31 cellular contexts compared by ENCODE assay signal in genomic region chr2:128538401-128538800, GRCh38.
DNase-seq lines count a peak whose midpoint lies in the region; ATAC-seq and TF ChIP-seq lines count a peak whose summit lies in the region.
"Had no signal": no experiment of that assay in that cellular context is flagged by ENCODE, and none has a peak within 500 bp of the region (broad histone marks: within the 10 kb centered on the region; RNA-seq: fewer than 3 reads in every experiment).

No MANE protein-coding gene starts in this region.

- H2BK120ac ChIP-seq in IMR-90 (ENCODE audit: low read depth, low read length) = peak overlapping the region; percentile 96

- CTCF ChIA-PET in IMR-90 (lab: Yijun Ruan, JAX) = interaction anchor here (1.4 kb wide), 1 partner anchor 25 kb away, joined by 3 read pairs; no protein-coding TSS in a partner anchor

- no peak overlapping the region for H2AFZ ChIP-seq in ACC112 (ENCODE audit: low read length, unreplicated experiment)
- H2AFZ ChIP-seq in IMR-90 (replicated peaks; ENCODE audit: low read length, poor library complexity) = peak overlapping the region; percentile 85

- peak overlapping the region; percentile 97 for H4K5ac ChIP-seq in IMR-90 (ENCODE audit: low read depth, low read length)

- H3K27ac ChIP-seq in ACC112 (ENCODE audit: low read depth, low read length) (peak overlapping the region; percentile 94; the same call in 1 of the 2 replicates), IMR-90 (ENCODE audit: insufficient read depth, low read length) (peak overlapping the region; percentile 91; the same call in 1 of the 2 replicates)
- H3K27ac ChIP-seq: coronary artery, epithelial cell of prostate, left lung, psoas muscle, transverse colon had no signal

- H4K20me1 ChIP-seq in IMR-90 (ENCODE audit: insufficient read depth, low read length) = no peaks in the 10 kb centered on the region

- H2BK5ac ChIP-seq in IMR-90 (ENCODE audit: low read depth, low read length, poor library complexity, severe bottlenecking) = peak overlapping the region; percentile 37

- POLR2A ChIA-PET in IMR-90 (lab: Charles Lee; ENCODE audit: unreplicated experiment) = no interaction called here

- in situ Hi-C loops in IMR-90 (cut with MboI; ENCODE audit: low sequenced_read_pairs) = loop anchor here (10.0 kb wide), 1 partner anchor 214 kb away; no protein-coding TSS in a partner anchor
- in situ Hi-C loops in astrocyte of the spinal cord (cut with HindIII; ENCODE audit: low sequenced_read_pairs) = no loop called here
- in situ Hi-C loops in G401 (cut with HindIII; ENCODE audit: low sequenced_read_pairs) = no loop called here

- peaks cover 3 to 4% of the 10 kb centered on the region in 2 experiments; a peak in 1 of 4 replicates for H3K79me1 ChIP-seq in IMR-90 (ENCODE audit: low read depth in 1 of 2, low read length in 2 of 2)

- peak overlapping the region; percentile 91 for H2AK5ac ChIP-seq in IMR-90 (ENCODE audit: low read depth, low read length)

- H3K79me2 ChIP-seq in ACC112 (ENCODE audit: control insufficient read depth, insufficient read depth, low read length, unreplicated experiment) = no peaks in the 10 kb centered on the region

- H3K27me3 ChIP-seq in ACC112 (ENCODE audit: insufficient read depth, low read length) (no peaks in the 10 kb centered on the region), IMR-90 (ENCODE audit: control insufficient read depth, insufficient read depth, low read length) (no peaks in the 10 kb centered on the region)
- H3K27me3 ChIP-seq: left lung, SJCRH30, transverse colon had no signal

- no peak overlapping the region for H3K4me3 ChIP-seq in ACC112 (ENCODE audit: low read depth, low read length)
- H3K4me3 ChIP-seq in IMR-90 (ENCODE audit: insufficient read depth, low read depth, low read length) = no peak overlapping the region
- H3K4me3 ChIP-seq in astrocyte of the spinal cord (ENCODE audit: low read depth, low read length) = no peak overlapping the region
- H3K4me3 ChIP-seq: coronary artery, left lung, psoas muscle, SJCRH30, transverse colon had no signal

- WGBS in IMR-90 (ENCODE audit: extremely low coverage in 2 of 2, insufficient read length in 1 of 2), 2 experiments = no CpG with 5 or more reads among the region's 2 CpGs

- ATAC-seq in IMR-90 (ENCODE audit: low read depth) (no peak), HG03442 (IDR thresholded peaks at IDR 0.05; ENCODE audit: unreplicated experiment) (no peak), GM21528 (IDR thresholded peaks at IDR 0.05; ENCODE audit: low FRiP score, unreplicated experiment) (no peak)
- ATAC-seq: activated CD8-positive, alpha-beta memory T cell treated with anti-CD3 and anti-CD28 coated beads, Interleukin-2, amount 10 ng/mL, durations not matched to agents 7 days and 5 days; HepG2; left lung; naive thymus-derived CD4-positive, alpha-beta T cell; psoas muscle; sciatic nerve had no signal

- BruUV-seq in IMR-90 (replicated peaks; lab: Mats Ljungman, UMichigan) = no TSS peak

- H2BK20ac ChIP-seq in IMR-90 (ENCODE audit: low read depth, low read length) = peak overlapping the region; percentile 98

- H3K36me3 ChIP-seq in ACC112 (ENCODE audit: insufficient read depth, low read length) = no peaks in the 10 kb centered on the region
- no peaks in the 10 kb centered on the region for H3K36me3 ChIP-seq in IMR-90 (ENCODE audit: control insufficient read depth, insufficient read depth, low read length)
- H3K36me3 ChIP-seq: left lung, SJCRH30, transverse colon had no signal

- H3K9me1 ChIP-seq in IMR-90 (ENCODE audit: insufficient read depth, low read length) = peaks cover 3% of the 10 kb centered on the region

- DNase-seq in IMR-90 = peak; percentile 30
- DNase-seq in astrocyte of the spinal cord (ENCODE audit: low read depth, low spot score) = peak; percentile 73
- DNase-seq in mesenteric fat pad (ENCODE audit: low spot score) = peak; percentile 85
- no peak for DNase-seq in G401 (ENCODE audit: low spot score)
- DNase-seq in SHP77 treated with DMSO at 0.1 percent for 48 hours (lab: John Stamatoyannopoulos, UW) = no peak
- DNase-seq: activated CD4-positive, CD25-positive, alpha-beta regulatory T cell; activated CD8-positive, alpha-beta memory T cell treated with anti-CD3 and anti-CD28 coated beads, Interleukin-2, amount 10 ng/mL, durations not matched to agents 7 days and 5 days; activated gamma-delta T cell treated with Interleukin-2 at 50 U/mL for 16 hours; activated naive CD8-positive, alpha-beta T cell treated with anti-CD3 and anti-CD28 coated beads, Interleukin-2, amount 10 ng/mL, durations not matched to agents 7 days and 5 days; activated T-cell treated with anti-CD3 and anti-CD28 coated beads, Interleukin-2, amount 50 U/mL, for 48 hours; aorta; CD4-positive, alpha-beta T cell; effector CD8-positive, alpha-beta T cell; MV-4-11; naive thymus-derived CD4-positive, alpha-beta T cell; NCI-H146; NCI-H2107; NCI-H345; NCI-H748 treated with DMSO at 0.1 percent for 48 hours; psoas muscle; SJCRH30; stimulated activated CD4-positive, alpha-beta T cell treated with anti-CD3 and anti-CD28 coated beads, Interleukin-4, amount 100 ng/mL, for 24 hours; transverse colon had no signal

- H4K8ac ChIP-seq in IMR-90 (ENCODE audit: low read depth in 2 of 2, low read length in 2 of 2) = peak overlapping the region; percentile 48 to 89

- H2BK15ac ChIP-seq in IMR-90 (ENCODE audit: low read depth, low read length) = peak overlapping the region; percentile 76; the same call in 2 of the 3 replicates

- H3K23ac ChIP-seq in IMR-90 (ENCODE audit: low read depth, low read length) = peak overlapping the region; percentile 87

- H2AK9ac ChIP-seq in IMR-90 (replicated peaks; ENCODE audit: low read depth, low read length, poor library complexity) = peak overlapping the region; percentile 77

- TF ChIP-seq POLR2A in IMR-90 (IDR thresholded peaks at IDR 0.05; ENCODE audit: low read depth, low read length) = no peak

- H3K4me1 ChIP-seq in ACC112 (ENCODE audit: control insufficient read depth, insufficient read depth, low read length, unreplicated experiment) (peaks cover 24% of the 10 kb centered on the region), IMR-90 (ENCODE audit: control insufficient read depth, insufficient read depth, low read length) (peaks cover 8% of the 10 kb centered on the region)
- H3K4me1 ChIP-seq: left lung, psoas muscle, transverse colon had no signal

- dilution Hi-C loops in IMR-90 (cut with HindIII; ENCODE audit: low sequenced_read_pairs, unreplicated experiment) = no loop called here

- H3K4ac ChIP-seq in IMR-90 (ENCODE audit: low read depth, low read length) = peak overlapping the region; percentile 90

- H3K9me3 ChIP-seq in IMR-90 (ENCODE audit: control insufficient read depth, insufficient read depth, low read length) = no peaks in the 10 kb centered on the region
- H3K9me3 ChIP-seq: left lung, psoas muscle, SJCRH30, transverse colon had no signal

- TF ChIP-seq RAD21 in IMR-90 (IDR thresholded peaks at IDR 0.05; ENCODE audit: low read length) = no peak

- H3K56ac ChIP-seq in IMR-90 (ENCODE audit: extremely low read depth, insufficient read depth, low read length) = peak overlapping the region; percentile 5; the same call in 1 of the 2 replicates

- peak overlapping the region; percentile 60; the same call in 1 of the 2 replicates for H3K4me2 ChIP-seq in IMR-90 (ENCODE audit: low read depth, low read length)

- no peak overlapping the region for H3K9ac ChIP-seq in IMR-90 (ENCODE audit: low read depth, low read length)

- H4K91ac ChIP-seq in IMR-90 (ENCODE audit: insufficient read depth, low read depth, low read length) = peak overlapping the region; percentile 95

- peak overlapping the region; percentile 95 for H3K18ac ChIP-seq in IMR-90 (ENCODE audit: low read depth, low read length)

- TF ChIP-seq CTCF in IMR-90 (conservative IDR thresholded peaks at IDR 0.05; ENCODE audit: low read depth, low read length) (no peak), astrocyte of the spinal cord (IDR thresholded peaks at IDR 0.05; ENCODE audit: low read depth, low read length) (no peak)

- peak overlapping the region; percentile 91 for H3K14ac ChIP-seq in IMR-90 (replicated peaks; ENCODE audit: low read depth, low read length)

- intact Hi-C loops in IMR-90 (cut with micrococcal nuclease) = no loop called here

TF ChIP-seq in IMR-90, 13 proteins besides CTCF, POLR2A, EP300 and RAD21:
- no peak for TF ChIP-seq RFX5 (IDR thresholded peaks at IDR 0.05; ENCODE audit: low read depth, low read length)
- TF ChIP-seq BHLHE40 (IDR thresholded peaks at IDR 0.05; ENCODE audit: low read depth, low read length) = no peak
- no peak for TF ChIP-seq NFE2L2 (IDR thresholded peaks at IDR 0.05; ENCODE audit: low read depth, low read length)
- TF ChIP-seq CEBPB (IDR thresholded peaks at IDR 0.05; ENCODE audit: low read depth, low read length) = no peak
- TF ChIP-seq RCOR1 (IDR thresholded peaks at IDR 0.05; ENCODE audit: insufficient replicate concordance, low read length) = no peak
- TF ChIP-seq MAFK (IDR thresholded peaks at IDR 0.05; ENCODE audit: low read depth, low read length) = no peak
- TF ChIP-seq SMC3 (IDR thresholded peaks at IDR 0.05; ENCODE audit: low read depth, low read length) = no peak
- TF ChIP-seq MAZ (IDR thresholded peaks at IDR 0.05; ENCODE audit: borderline replicate concordance, low read depth, low read length) = no peak
- TF ChIP-seq CHD1 (IDR thresholded peaks at IDR 0.05; ENCODE audit: low read depth, low read length) = no peak
- TF ChIP-seq MXI1 (IDR thresholded peaks at IDR 0.05; ENCODE audit: borderline replicate concordance, low read depth, low read length) = no peak
- TF ChIP-seq FOS (IDR thresholded peaks at IDR 0.05; ENCODE audit: low read depth, low read length) = no peak
- TF ChIP-seq, protein P1, sequence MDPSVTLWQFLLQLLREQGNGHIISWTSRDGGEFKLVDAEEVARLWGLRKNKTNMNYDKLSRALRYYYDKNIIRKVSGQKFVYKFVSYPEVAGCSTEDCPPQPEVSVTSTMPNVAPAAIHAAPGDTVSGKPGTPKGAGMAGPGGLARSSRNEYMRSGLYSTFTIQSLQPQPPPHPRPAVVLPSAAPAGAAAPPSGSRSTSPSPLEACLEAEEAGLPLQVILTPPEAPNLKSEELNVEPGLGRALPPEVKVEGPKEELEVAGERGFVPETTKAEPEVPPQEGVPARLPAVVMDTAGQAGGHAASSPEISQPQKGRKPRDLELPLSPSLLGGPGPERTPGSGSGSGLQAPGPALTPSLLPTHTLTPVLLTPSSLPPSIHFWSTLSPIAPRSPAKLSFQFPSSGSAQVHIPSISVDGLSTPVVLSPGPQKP (IDR thresholded peaks at IDR 0.05; ENCODE audit: borderline replicate concordance, low read depth, low read length) = no peak
- TF ChIP-seq USF2 (IDR thresholded peaks at IDR 0.05; ENCODE audit: low read depth, low read length) = no peak

Comparison
In these comparisons a context has a peak if more than half of its experiments do, and no peak if none do; other contexts are left out.
1. DNase-seq: peak in IMR-90 (single experiment), astrocyte of the spinal cord (single experiment) and mesenteric fat pad (single experiment); none in G401 (single experiment) and SHP77 treated with DMSO at 0.1 percent for 48 hours (single experiment).